Comparison of ENCODE assay signal across 2 cellular contexts in genomic region chr4:2116687-2117400, GRCh38.
TF ChIP-seq lines count a peak whose summit lies in the region.

No MANE protein-coding gene starts in this region.

TF ChIP-seq in HepG2, 621 proteins besides CTCF, POLR2A, EP300 and RAD21:
- no peak for TF ChIP-seq MLXIP (CRISPR knock-in tag; IDR thresholded peaks at IDR 0.05; ENCODE audit: borderline replicate concordance)
- no peak for TF ChIP-seq PATZ1 (CRISPR knock-in tag; IDR thresholded peaks at IDR 0.05)
- TF ChIP-seq MAFF (IDR thresholded peaks at IDR 0.05; ENCODE audit: low read depth, low read length): peak; percentile 91
- TF ChIP-seq CREB1 (IDR thresholded peaks at IDR 0.05): peak; percentile 15; the same call in 1 of the 2 replicates
- no peak for TF ChIP-seq CREB1 (CRISPR knock-in tag; IDR thresholded peaks at IDR 0.05)
- TF ChIP-seq MAFK (conservative IDR thresholded peaks at IDR 0.05 in 1 of 2, IDR thresholded peaks at IDR 0.05 in 1 of 2; ENCODE audit: low read length in 2 of 2): peak; percentile 81 to 93
- no peak for TF ChIP-seq ZNF33A (CRISPR knock-in tag; IDR thresholded peaks at IDR 0.05; ENCODE audit: borderline replicate concordance)

TF ChIP-seq in IMR-90, 13 proteins besides CTCF, POLR2A, EP300 and RAD21:
- TF ChIP-seq BHLHE40 (IDR thresholded peaks at IDR 0.05; ENCODE audit: low read depth, low read length) (no peak), MAFK (IDR thresholded peaks at IDR 0.05; ENCODE audit: low read depth, low read length) (peak; percentile 89)
